ENCODE assay signal across 1 cellular context in the genomic region with DNA sequence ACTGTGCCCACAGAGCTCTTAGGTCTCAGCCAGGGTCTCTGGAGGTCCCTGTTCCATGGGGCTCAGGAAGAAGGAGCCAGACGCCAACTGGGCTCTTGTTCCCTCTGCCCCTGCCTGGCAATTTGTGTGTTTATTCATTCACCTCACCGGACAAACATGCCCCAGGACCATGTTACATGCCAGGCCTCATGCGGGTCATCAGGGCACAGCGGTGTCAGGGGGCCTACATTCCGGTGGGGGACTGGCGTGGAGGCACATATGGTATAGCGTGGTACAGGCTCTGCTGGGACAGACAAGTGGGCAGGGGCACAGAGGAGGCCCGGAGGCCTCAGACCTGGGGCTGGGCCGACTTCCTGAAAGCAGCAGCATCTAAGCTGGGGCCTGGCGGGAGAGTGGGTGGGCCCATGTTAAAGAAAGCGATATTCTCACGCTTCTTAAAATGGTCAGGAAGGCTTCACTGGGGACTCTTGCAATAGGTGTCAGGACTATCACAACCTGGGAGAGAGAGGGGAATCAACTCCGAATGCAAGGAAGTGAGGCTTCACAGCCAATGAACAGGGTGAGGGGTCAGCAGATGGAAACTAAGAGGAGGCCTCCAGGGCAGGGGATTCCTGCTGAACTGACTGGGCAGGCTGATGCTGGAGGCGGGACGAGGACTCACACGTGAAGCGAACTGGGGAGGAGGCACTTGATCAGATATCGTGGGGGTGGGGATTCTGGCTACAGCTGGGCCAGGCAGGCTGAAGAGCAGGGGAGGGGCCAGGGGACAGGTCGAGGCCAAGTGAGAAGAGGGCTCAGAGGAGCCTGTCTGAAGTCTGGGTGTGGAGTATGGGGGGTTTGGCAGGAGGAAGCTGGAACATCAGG.
TF ChIP-seq lines count a peak whose summit lies in the region.

No MANE protein-coding gene starts in this region.

TF ChIP-seq in IMR-90, 13 proteins besides CTCF, POLR2A, EP300 and RAD21:
- TF ChIP-seq, protein P1, sequence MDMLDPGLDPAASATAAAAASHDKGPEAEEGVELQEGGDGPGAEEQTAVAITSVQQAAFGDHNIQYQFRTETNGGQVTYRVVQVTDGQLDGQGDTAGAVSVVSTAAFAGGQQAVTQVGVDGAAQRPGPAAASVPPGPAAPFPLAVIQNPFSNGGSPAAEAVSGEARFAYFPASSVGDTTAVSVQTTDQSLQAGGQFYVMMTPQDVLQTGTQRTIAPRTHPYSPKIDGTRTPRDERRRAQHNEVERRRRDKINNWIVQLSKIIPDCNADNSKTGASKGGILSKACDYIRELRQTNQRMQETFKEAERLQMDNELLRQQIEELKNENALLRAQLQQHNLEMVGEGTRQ (IDR thresholded peaks at IDR 0.05; ENCODE audit: low read depth, low read length), result 0 out of 2 replicates have a peak, but pooled peaks have one; percentile 12
- no peak for TF ChIP-seq FOS (IDR thresholded peaks at IDR 0.05; ENCODE audit: low read depth, low read length)
